ENCODE assay signal across 8 cellular contexts in the genomic region with DNA sequence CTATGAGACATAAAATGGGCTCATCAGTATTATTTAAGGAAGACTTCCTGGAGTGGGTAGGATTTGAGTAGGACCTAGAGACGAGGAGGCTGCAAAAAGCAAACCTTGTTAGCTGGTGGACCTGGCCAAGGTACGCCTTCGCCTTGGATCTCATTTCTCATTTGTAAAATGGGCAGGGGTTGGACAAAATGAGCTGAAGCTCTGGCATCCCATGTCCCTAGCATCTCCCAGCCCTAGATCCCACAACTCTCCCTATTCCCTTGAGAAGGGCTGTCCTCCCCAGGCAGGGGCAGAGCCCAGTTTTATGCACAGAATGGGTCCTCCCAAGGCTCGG. TPM values are rescaled to one million over a fixed set of nuclear protein-coding genes. Genes with fewer than 3 reads are reported as not detected.
A peak's percentile ranks its signal among the peaks of the same experiment; 100 is the strongest.
DNase-seq lines count a peak whose midpoint lies in the region; ATAC-seq and TF ChIP-seq lines count a peak whose summit lies in the region.

No MANE protein-coding gene starts in this region.

- H4K91ac ChIP-seq in mesenchymal stem cell (ENCODE audit: low read length) = no peak overlapping the region

- H3K4me3 Mint-ChIP-seq in activated T-cell treated with anti-CD3 and anti-CD28 coated beads, Interleukin-2, amount 50 U/mL, for 4 hours = peak overlapping the region; percentile 51
- peak overlapping the region; percentile 44 for H3K4me3 Mint-ChIP-seq in activated naive CD8-positive, alpha-beta T cell

- no peak overlapping the region for H3K23ac ChIP-seq in mesenchymal stem cell (ENCODE audit: low read length in 2 of 2)

- H3K4me1 Mint-ChIP-seq in activated T-cell treated with anti-CD3 and anti-CD28 coated beads, Interleukin-2, amount 50 U/mL, for 4 hours (ENCODE audit: low read depth) = peaks cover 21% of the 10 kb centered on the region
- H3K4me1 Mint-ChIP-seq in activated naive CD8-positive, alpha-beta T cell (ENCODE audit: low read depth) = peaks cover 19% of the 10 kb centered on the region

- no peak overlapping the region for H3K14ac ChIP-seq in mesenchymal stem cell (ENCODE audit: low read length in 2 of 2)

- WGBS in mesenchymal stem cell = 56% methylated on average over 4 of the region's 4 CpGs
- WGBS in testis, 2 donors = 36 to 63% methylated on average over 3 to 4 of the region's 4 CpGs

- H3K18ac ChIP-seq in mesenchymal stem cell (ENCODE audit: low read depth in 1 of 2, low read length in 2 of 2) = no peak overlapping the region

- H3K36me3 Mint-ChIP-seq in activated T-cell treated with anti-CD3 and anti-CD28 coated beads, Interleukin-2, amount 50 U/mL, for 4 hours (ENCODE audit: insufficient read depth) = no peaks in the 10 kb centered on the region
- H3K36me3 Mint-ChIP-seq in activated naive CD8-positive, alpha-beta T cell = no peaks in the 10 kb centered on the region

- no peak overlapping the region for H2BK15ac ChIP-seq in mesenchymal stem cell (ENCODE audit: low read depth, poor library complexity, severe bottlenecking)

- peaks cover 20% of the 10 kb centered on the region for H3K79me1 ChIP-seq in mesenchymal stem cell (replicated peaks; ENCODE audit: low read length, poor library complexity, severe bottlenecking)

- no peak overlapping the region for H3K4ac ChIP-seq in mesenchymal stem cell (ENCODE audit: low read depth in 1 of 2, low read length in 2 of 2)

- intact Hi-C loops in testis (cut with DNase I; ENCODE audit: low total_unique reads) = loop anchor here (5.0 kb wide), 1 partner anchor 151 kb away; no protein-coding TSS in a partner anchor

- H2BK12ac ChIP-seq in mesenchymal stem cell (ENCODE audit: low read length in 2 of 2) = no peak overlapping the region

- H2AFZ ChIP-seq in mesenchymal stem cell (ENCODE audit: low read depth, low read length) = no peak overlapping the region

- H3K36me3 ChIP-seq in mesenchymal stem cell (ENCODE audit: control insufficient read depth in 1 of 2, insufficient read depth in 2 of 2, low read depth in 1 of 2, low read length in 2 of 2) (peaks cover 28 to 34% of the 10 kb centered on the region in 2 experiments), testis (ENCODE audit: low read depth, missing control alignments) (no peaks in the 10 kb centered on the region)

- DNase-seq in activated T-cell treated with anti-CD3 and anti-CD28 coated beads, Interleukin-2, amount 50 U/mL, for 4 hours = no peak
- DNase-seq in activated T-cell treated with anti-CD3 and anti-CD28 coated beads for 4 hours (no peak), mesenchymal stem cell (no peak), testis (no peak), DMS79 treated with DMSO at 0.1 percent for 48 hours (lab: John Stamatoyannopoulos, UW) (no peak), GM03348 (ENCODE audit: low spot score) (no peak), NCI-H187 treated with DMSO at 0.1 percent for 48 hours (lab: John Stamatoyannopoulos, UW) (no peak)

- H3K27me3 Mint-ChIP-seq in activated T-cell treated with anti-CD3 and anti-CD28 coated beads, Interleukin-2, amount 50 U/mL, for 4 hours (ENCODE audit: low read depth) = peaks cover 6% of the 10 kb centered on the region
- H3K27me3 Mint-ChIP-seq in activated naive CD8-positive, alpha-beta T cell = peaks cover 3% of the 10 kb centered on the region

- no peak overlapping the region for H3K4me2 ChIP-seq in mesenchymal stem cell (ENCODE audit: low read length, poor library complexity, severe bottlenecking)

- no peak overlapping the region for H2BK5ac ChIP-seq in mesenchymal stem cell (ENCODE audit: low read depth, low read length, poor library complexity, severe bottlenecking)

- H3K9ac ChIP-seq in mesenchymal stem cell (ENCODE audit: low read length) = peak overlapping the region; percentile 89

- H3K4me1 ChIP-seq in mesenchymal stem cell (ENCODE audit: control insufficient read depth, insufficient read depth, low read depth, low read length) = peaks cover 23% of the 10 kb centered on the region
- peaks cover 20% of the 10 kb centered on the region for H3K4me1 ChIP-seq in testis

- H3K4me3 ChIP-seq in mesenchymal stem cell (ENCODE audit: insufficient read depth in 1 of 2, low read depth in 1 of 2, low read length in 2 of 2) = peak overlapping the region in 1 of 2 experiments; percentile 92
- H3K4me3 ChIP-seq in testis = peak overlapping the region; percentile 61 to 79

- H4K8ac ChIP-seq in mesenchymal stem cell (ENCODE audit: low read length) = no peak overlapping the region

- H3K9me3 Mint-ChIP-seq in activated T-cell treated with anti-CD3 and anti-CD28 coated beads, Interleukin-2, amount 50 U/mL, for 4 hours = no peaks in the 10 kb centered on the region
- no peaks in the 10 kb centered on the region for H3K9me3 Mint-ChIP-seq in activated naive CD8-positive, alpha-beta T cell (ENCODE audit: low read depth)

- no peak overlapping the region for H2BK120ac ChIP-seq in mesenchymal stem cell (ENCODE audit: low read depth, low read length)

- ATAC-seq in activated T-cell treated with anti-CD3 and anti-CD28 coated beads, Interleukin-2, amount 50 U/mL, for 4 hours = no peak

- H3K27me3 ChIP-seq in mesenchymal stem cell (ENCODE audit: control insufficient read depth in 1 of 2, insufficient read depth in 1 of 2, low read length in 2 of 2) (peaks cover 0 to 5% of the 10 kb centered on the region in 2 experiments), testis (no peaks in the 10 kb centered on the region)

- TF ChIP-seq POLR2A in testis (IDR thresholded peaks at IDR 0.05) = no peak

- no peak overlapping the region for H3K27ac Mint-ChIP-seq in activated naive CD8-positive, alpha-beta T cell

- no peaks in the 10 kb centered on the region for H3K9me3 ChIP-seq in mesenchymal stem cell (ENCODE audit: control insufficient read depth, low read length)
- no peaks in the 10 kb centered on the region for H3K9me3 ChIP-seq in testis

- H2AK5ac ChIP-seq in mesenchymal stem cell (ENCODE audit: low read length, severe bottlenecking) = no peak overlapping the region

- no peak overlapping the region for H3K27ac ChIP-seq in mesenchymal stem cell (ENCODE audit: low read length, poor library complexity, severe bottlenecking)
- H3K27ac ChIP-seq in testis = peak overlapping the region in 1 of 2 donors; percentile 81

- TF ChIP-seq CTCF in testis (IDR thresholded peaks at IDR 0.05) = no peak

RNA-seq across cellular contexts. Expression of gene SPATA20, which starts 0.3 kb away (rescaled TPM):
- 10 to 100 TPM in 2 of 3 donors, 1 to 10 TPM in 1; 6.5 to 16.9 (median 13.5) TPM for total RNA-seq in activated T-cell treated with anti-CD3 and anti-CD28 coated beads, Interleukin-2, amount 50 U/mL, for 4 hours
- polyA plus RNA-seq in mesenchymal stem cell (2013, experiment 1 of 2) = 36.6 TPM
- 37.2 TPM for polyA plus RNA-seq in mesenchymal stem cell (2013, experiment 2 of 2)
- 100 to 1,000 TPM; 207 to 338 TPM for total RNA-seq in testis
- 264 TPM for polyA plus RNA-seq in testis (ENCODE audit: insufficient read depth, low read depth, low replicate concordance)

RNA-seq across cellular contexts. Expression of gene CACNA1G, which starts 13.8 kb away (rescaled TPM):
- total RNA-seq in activated T-cell treated with anti-CD3 and anti-CD28 coated beads, Interleukin-2, amount 50 U/mL, for 4 hours = under 1 TPM in 1 of 3 donors, not detected in 2; 0.03 TPM
- polyA plus RNA-seq in mesenchymal stem cell (2013, experiment 1 of 2) = 0.01 TPM
- polyA plus RNA-seq in mesenchymal stem cell (2013, experiment 2 of 2) = 0.01 TPM
- 1 to 10 TPM; 1.3 to 1.7 TPM for total RNA-seq in testis
- polyA plus RNA-seq in testis (ENCODE audit: insufficient read depth, low read depth, low replicate concordance) = 1.7 TPM

RNA-seq across cellular contexts. Expression of gene EPN3, which starts 14.1 kb away (rescaled TPM):
- total RNA-seq in activated T-cell treated with anti-CD3 and anti-CD28 coated beads, Interleukin-2, amount 50 U/mL, for 4 hours = under 1 TPM in 1 of 3 donors, not detected in 2; 0.30 TPM
- 0.01 TPM for polyA plus RNA-seq in mesenchymal stem cell (2013, experiment 1 of 2)
- polyA plus RNA-seq in mesenchymal stem cell (2013, experiment 2 of 2) = not detected
- total RNA-seq in testis = 1 to 10 TPM; 4.9 to 6.3 TPM
- polyA plus RNA-seq in testis (ENCODE audit: insufficient read depth, low read depth, low replicate concordance) = 6.3 TPM

RNA-seq across cellular contexts. Expression of gene MYCBPAP, which starts 38.4 kb away (rescaled TPM):
- under 1 TPM; 0.26 to 0.49 (median 0.30) TPM for total RNA-seq in activated T-cell treated with anti-CD3 and anti-CD28 coated beads, Interleukin-2, amount 50 U/mL, for 4 hours
- polyA plus RNA-seq in mesenchymal stem cell (2013, experiment 1 of 2) = 0.23 TPM
- polyA plus RNA-seq in mesenchymal stem cell (2013, experiment 2 of 2) = 0.03 TPM
- total RNA-seq in testis = 10 to 100 TPM; 75.9 to 91.7 TPM
- polyA plus RNA-seq in testis (ENCODE audit: insufficient read depth, low read depth, low replicate concordance) = 315 TPM

Comparison
In these comparisons a context has a peak if more than half of its experiments do, and no peak if none do; other contexts are left out.
1. RNA of gene SPATA20, which starts 0.3 kb away (total RNA-seq): 207 to 338 TPM in testis; 6.5 to 16.9 TPM in activated T-cell treated with anti-CD3 and anti-CD28 coated beads, Interleukin-2, amount 50 U/mL, for 4 hours; every median in the first group is over 10 times any median in the second.
2. RNA of gene EPN3, which starts 14.1 kb away (total RNA-seq): 4.9 to 6.3 TPM in testis; 0.30 TPM in activated T-cell treated with anti-CD3 and anti-CD28 coated beads, Interleukin-2, amount 50 U/mL, for 4 hours; every median in the first group is over 4 times any median in the second.